Comparison of ENCODE assay signal across 8 cellular contexts in genomic region chr2:88307817-88308216, GRCh38.
A peak's percentile ranks its signal among the peaks of the same experiment; 100 is the strongest.
DNase-seq lines count a peak whose midpoint lies in the region; ATAC-seq and TF ChIP-seq lines count a peak whose summit lies in the region.

No MANE protein-coding gene starts in this region.

- H3K9me3 Mint-ChIP-seq in activated T-cell treated with anti-CD3 and anti-CD28 coated beads, Interleukin-2, amount 50 U/mL, for 72 hours: peaks cover 3% of the 10 kb centered on the region in 2 donors
- peaks cover 16% of the 10 kb centered on the region for H3K9me3 Mint-ChIP-seq in neural crest cell

- no peak for ATAC-seq in activated T-cell treated with anti-CD3 and anti-CD28 coated beads, Interleukin-2, amount 50 U/mL, for 72 hours (replicated peaks in 1 of 2)
- ATAC-seq in HG02970 (IDR thresholded peaks at IDR 0.05; ENCODE audit: low FRiP score, unreplicated experiment) (no peak), GM19395 (IDR thresholded peaks at IDR 0.05; ENCODE audit: unreplicated experiment) (no peak), GM21825 (IDR thresholded peaks at IDR 0.05; ENCODE audit: unreplicated experiment) (no peak)

- peaks cover 24% of the 10 kb centered on the region for H3K27me3 Mint-ChIP-seq in activated T-cell treated with anti-CD3 and anti-CD28 coated beads, Interleukin-2, amount 50 U/mL, for 72 hours (ENCODE audit: low read depth)
- peaks cover 2% of the 10 kb centered on the region for H3K27me3 Mint-ChIP-seq in neural crest cell (ENCODE audit: low read depth)

- no peak overlapping the region for H3K27ac Mint-ChIP-seq in activated T-cell treated with anti-CD3 and anti-CD28 coated beads, Interleukin-2, amount 50 U/mL, for 72 hours
- no peak overlapping the region for H3K27ac Mint-ChIP-seq in neural crest cell (ENCODE audit: unreplicated experiment)

- peak; percentile 57 for TF ChIP-seq CTCF in neural crest cell (conservative IDR thresholded peaks at IDR 0.05)

- DNase-seq in SIG-M5 treated with dmso at 0.1 percent for 504 hours (lab: John Stamatoyannopoulos, UW; ENCODE audit: unreplicated experiment): peak; percentile 4
- DNase-seq in SIG-M5 (lab: John Stamatoyannopoulos, UW): no peak
- DNase-seq in activated T-cell treated with anti-CD3 and anti-CD28 coated beads, Interleukin-2, amount 50 U/mL, for 72 hours: peak; percentile 21
- DNase-seq in neural crest cell (ENCODE audit: low read depth, low spot score): no peak

- TF ChIP-seq RAD21 in Ishikawa (IDR thresholded peaks at IDR 0.05; ENCODE audit: low read depth): peak; percentile 70

- no peak for TF ChIP-seq EP300 in Ishikawa (IDR thresholded peaks at IDR 0.05; ENCODE audit: borderline replicate concordance)

- peaks cover 0 to 2% of the 10 kb centered on the region in 2 donors for H3K36me3 Mint-ChIP-seq in activated T-cell treated with anti-CD3 and anti-CD28 coated beads, Interleukin-2, amount 50 U/mL, for 72 hours (ENCODE audit: insufficient read depth in 2 of 2)
- no peaks in the 10 kb centered on the region for H3K36me3 Mint-ChIP-seq in neural crest cell (ENCODE audit: low read depth)

- no peaks in the 10 kb centered on the region for H3K4me1 Mint-ChIP-seq in activated T-cell treated with anti-CD3 and anti-CD28 coated beads, Interleukin-2, amount 50 U/mL, for 72 hours (ENCODE audit: low read depth)
- H3K4me1 Mint-ChIP-seq in neural crest cell: no peaks in the 10 kb centered on the region

- no peak overlapping the region for H3K4me3 Mint-ChIP-seq in activated T-cell treated with anti-CD3 and anti-CD28 coated beads, Interleukin-2, amount 50 U/mL, for 72 hours
- H3K4me3 Mint-ChIP-seq in neural crest cell: no peak overlapping the region

TF ChIP-seq in Ishikawa, 13 proteins besides CTCF, POLR2A, EP300 and RAD21:
- TF ChIP-seq USF1 (IDR thresholded peaks at IDR 0.05): no peak
- no peak for TF ChIP-seq MAX (IDR thresholded peaks at IDR 0.05)
- TF ChIP-seq TCF12 (IDR thresholded peaks at IDR 0.05; ENCODE audit: low read depth): no peak
- no peak for TF ChIP-seq ZBTB7A (IDR thresholded peaks at IDR 0.05; ENCODE audit: low read depth)
- no peak for TF ChIP-seq NFIC (IDR thresholded peaks at IDR 0.05)
- no peak for TF ChIP-seq TEAD4 (IDR thresholded peaks at IDR 0.05)
- no peak for TF ChIP-seq CREB1 (IDR thresholded peaks at IDR 0.05; ENCODE audit: low read depth)
- TF ChIP-seq YY1 (IDR thresholded peaks at IDR 0.05; ENCODE audit: low read depth): no peak
- no peak for TF ChIP-seq CEBPB (IDR thresholded peaks at IDR 0.05)
- TF ChIP-seq EGR1 (IDR thresholded peaks at IDR 0.05): no peak

Comparison
In these comparisons a context has a peak if more than half of its experiments do, and no peak if none do; other contexts are left out.
1. DNase-seq: peak in SIG-M5 treated with dmso at 0.1 percent for 504 hours (single experiment) and activated T-cell treated with anti-CD3 and anti-CD28 coated beads, Interleukin-2, amount 50 U/mL, for 72 hours (2 of 2); none in SIG-M5 (single experiment) and neural crest cell (single experiment).